In genomic region chr4:124278477-124278876, GRCh38 we compare ENCODE assay signal across 19 cellular contexts.
DNase-seq lines count a peak whose midpoint lies in the region; ATAC-seq, FAIRE-seq and TF ChIP-seq lines count a peak whose summit lies in the region.
"Had no signal": no experiment of that assay in that cellular context is flagged by ENCODE, and none has a peak within 500 bp of the region (broad histone marks: within the 10 kb centered on the region; RNA-seq: fewer than 3 reads in every experiment).

No MANE protein-coding gene starts in this region.

- no peak overlapping the region for H3K4me2 ChIP-seq in SK-N-SH

- TF ChIP-seq RAD21 in SK-N-SH (IDR thresholded peaks at IDR 0.05; ENCODE audit: low read length) = no peak

- POLR2A ChIA-PET in SK-N-SH (lab: Yijun Ruan, JAX) = interaction anchor here (0.5 kb wide), 1 partner anchor 46 kb away, joined by 3 read pairs; no protein-coding TSS in a partner anchor

- intact Hi-C loops in left ventricle myocardium inferior (cut with micrococcal nuclease) (no loop called here), Right ventricle myocardium superior (cut with DNase I) (no loop called here)

- no peaks in the 10 kb centered on the region for H3K27me3 ChIP-seq in left ventricle myocardium inferior (ENCODE audit: low read depth)
- no peaks in the 10 kb centered on the region for H3K27me3 ChIP-seq in SK-N-SH (ENCODE audit: insufficient read depth)
- H3K27me3 ChIP-seq: esophagus squamous epithelium, right atrium auricular region had no signal

- TF ChIP-seq CTCF in left ventricle myocardium inferior (IDR thresholded peaks at IDR 0.05; ENCODE audit: borderline replicate concordance) = no peak
- TF ChIP-seq CTCF in SK-N-SH (IDR thresholded peaks at IDR 0.05) = no peak
- TF ChIP-seq CTCF in fibroblast of the aortic adventitia (IDR thresholded peaks at IDR 0.05; ENCODE audit: insufficient read depth, low read length) = no peak

- no peaks in the 10 kb centered on the region for H3K36me3 ChIP-seq in left ventricle myocardium inferior
- H3K36me3 ChIP-seq in SK-N-SH (replicated peaks in 1 of 2; ENCODE audit: control insufficient read depth in 1 of 2, insufficient read depth in 2 of 2, low read length in 1 of 2) = peaks cover 0 to 3% of the 10 kb centered on the region in 2 experiments
- H3K36me3 ChIP-seq: esophagus squamous epithelium, right atrium auricular region had no signal

- H3K27ac ChIP-seq in left ventricle myocardium inferior (replicated peaks) = peak overlapping the region; percentile 39
- peak overlapping the region in 1 of 2 experiments; percentile 88; a peak in 3 of 4 replicates for H3K27ac ChIP-seq in SK-N-SH (ENCODE audit: low read depth in 2 of 2, low read length in 1 of 2)
- H3K27ac ChIP-seq: esophagus squamous epithelium, right atrium auricular region had no signal

- no peaks in the 10 kb centered on the region for H3F3A ChIP-seq in SK-N-SH (replicated peaks; ENCODE audit: insufficient read depth)

- H4K20me1 ChIP-seq in SK-N-SH (ENCODE audit: insufficient read depth) = no peaks in the 10 kb centered on the region

- no peaks in the 10 kb centered on the region for H3K4me1 ChIP-seq in left ventricle myocardium inferior
- peaks cover 6 to 19% of the 10 kb centered on the region in 2 experiments; a peak in 3 of 4 replicates for H3K4me1 ChIP-seq in SK-N-SH (ENCODE audit: control insufficient read depth in 1 of 2, insufficient read depth in 2 of 2, low read depth in 1 of 2, low read length in 1 of 2)
- H3K4me1 ChIP-seq: right atrium auricular region had no signal

- DNase-seq in left ventricle myocardium inferior (no peak), Right ventricle myocardium superior (no peak), SK-N-SH (peak; percentile 29), fibroblast of the aortic adventitia (ENCODE audit: low read depth) (peak; percentile 93), urothelium cell line (ENCODE audit: low spot score) (peak; percentile 47)
- DNase-seq: 8988T; activated CD4-positive, alpha-beta T cell treated with anti-CD3 and anti-CD28 coated beads, Interleukin-2, amount 50 U/mL, for 1 hour; activated T-cell treated with anti-CD3 and anti-CD28 coated beads, Interleukin-2, amount 50 U/mL, for 1 hour; CD8-positive, alpha-beta T cell; esophagus squamous epithelium; GOT3; NCI-H2029 treated with DMSO at 0.1 percent for 48 hours; NCI-H69; nephron progenitor cell; RPMI8226 had no signal

- H2AFZ ChIP-seq in SK-N-SH (ENCODE audit: low read depth) = no peak overlapping the region; the same call in 1 of the 2 replicates

- no peak for FAIRE-seq in urothelium cell line (lab: Jason Lieb, UNC)

- no peak overlapping the region for H3K9ac ChIP-seq in SK-N-SH

- peak; percentile 77 to 83 for TF ChIP-seq EP300 in SK-N-SH (IDR thresholded peaks at IDR 0.05; ENCODE audit: borderline replicate concordance in 1 of 2, low read depth in 1 of 2, low read length in 1 of 2)

- ATAC-seq in Right ventricle myocardium superior (ENCODE audit: poor library complexity) = no peak
- no peak for ATAC-seq in HG03039 (IDR thresholded peaks at IDR 0.05; ENCODE audit: unreplicated experiment)
- no peak for ATAC-seq in GM18868 (IDR thresholded peaks at IDR 0.05; ENCODE audit: unreplicated experiment)
- no peak for ATAC-seq in GM21825 (IDR thresholded peaks at IDR 0.05; ENCODE audit: unreplicated experiment)
- ATAC-seq: CD8-positive, alpha-beta T cell had no signal

- peaks cover 2% of the 10 kb centered on the region for H3K9me3 ChIP-seq in left ventricle myocardium inferior (replicated peaks)
- H3K9me3 ChIP-seq in SK-N-SH = no peaks in the 10 kb centered on the region
- H3K9me3 ChIP-seq: esophagus squamous epithelium, right atrium auricular region had no signal

- H3K79me2 ChIP-seq in SK-N-SH (ENCODE audit: insufficient read depth) = no peaks in the 10 kb centered on the region

- H3K4me3 ChIP-seq in left ventricle myocardium inferior (no peak overlapping the region), SK-N-SH (ENCODE audit: low read depth in 2 of 2, low read length in 1 of 2) (no peak overlapping the region), fibroblast of the aortic adventitia (ENCODE audit: low read depth, low read length) (no peak overlapping the region)
- H3K4me3 ChIP-seq: esophagus squamous epithelium, right atrium auricular region had no signal

- no peaks in the 10 kb centered on the region for H3K9me2 ChIP-seq in SK-N-SH

- CTCF ChIA-PET in SK-N-SH (lab: Yijun Ruan, JAX) = no interaction called here

- WGBS in SK-N-SH (ENCODE audit: low lambda C conversion rate) = 59% methylated on average over 1 of the region's 1 CpG

TF ChIP-seq in SK-N-SH, 30 proteins besides CTCF, POLR2A, EP300 and RAD21 (continues in another document):
- TF ChIP-seq PBX3 (IDR thresholded peaks at IDR 0.05) (peak; percentile 72), USF1 (IDR thresholded peaks at IDR 0.05; ENCODE audit: borderline replicate concordance, low read depth) (no peak), IRF3 (IDR thresholded peaks at IDR 0.05; ENCODE audit: low read depth, low read length) (no peak), POLR2AphosphoS5 (IDR thresholded peaks at IDR 0.05; ENCODE audit: low read depth, low read length) (peak; percentile 72), ZBTB33 (IDR thresholded peaks at IDR 0.05; ENCODE audit: borderline replicate concordance, low read depth) (no peak), FOSL2 (IDR thresholded peaks at IDR 0.05; ENCODE audit: borderline replicate concordance, low read depth) (no peak), TCF12 (IDR thresholded peaks at IDR 0.05) (peak; percentile 99), RXRA (IDR thresholded peaks at IDR 0.05; ENCODE audit: borderline replicate concordance, low read depth) (no peak), TAF1 (IDR thresholded peaks at IDR 0.05; ENCODE audit: borderline replicate concordance, low read depth, low read length) (no peak), NFIC (IDR thresholded peaks at IDR 0.05; ENCODE audit: borderline replicate concordance) (peak; percentile 54; the same call in 1 of the 2 replicates), TEAD4 (IDR thresholded peaks at IDR 0.05; ENCODE audit: borderline replicate concordance, insufficient read depth) (peak; percentile 50; the same call in 1 of the 2 replicates), CHD2 (IDR thresholded peaks at IDR 0.05; ENCODE audit: low read length, partially characterized antibody) (peak; percentile 71), ELF1 (IDR thresholded peaks at IDR 0.05) (no peak), RCOR1 (IDR thresholded peaks at IDR 0.05; ENCODE audit: low read length) (peak; percentile 96), GATA2 (CRISPR knock-in tag; IDR thresholded peaks at IDR 0.05) (peak; percentile 28; the same call in 1 of the 2 replicates), YY1 (IDR thresholded peaks at IDR 0.05; ENCODE audit: low read depth) (no peak), MEF2A (IDR thresholded peaks at IDR 0.05; ENCODE audit: borderline replicate concordance, low read depth) (peak; percentile 88), SIN3A (IDR thresholded peaks at IDR 0.05; ENCODE audit: borderline replicate concordance, low read depth, low read length) (no peak)

Comparison
In these comparisons a context has a peak if more than half of its experiments do, and no peak if none do; other contexts are left out.
1. DNase-seq: peak in SK-N-SH (single experiment), fibroblast of the aortic adventitia (single experiment) and urothelium cell line (single experiment); none in left ventricle myocardium inferior (single experiment) and Right ventricle myocardium superior (single experiment).